29 cellular contexts compared by ENCODE assay signal in the genomic region with DNA sequence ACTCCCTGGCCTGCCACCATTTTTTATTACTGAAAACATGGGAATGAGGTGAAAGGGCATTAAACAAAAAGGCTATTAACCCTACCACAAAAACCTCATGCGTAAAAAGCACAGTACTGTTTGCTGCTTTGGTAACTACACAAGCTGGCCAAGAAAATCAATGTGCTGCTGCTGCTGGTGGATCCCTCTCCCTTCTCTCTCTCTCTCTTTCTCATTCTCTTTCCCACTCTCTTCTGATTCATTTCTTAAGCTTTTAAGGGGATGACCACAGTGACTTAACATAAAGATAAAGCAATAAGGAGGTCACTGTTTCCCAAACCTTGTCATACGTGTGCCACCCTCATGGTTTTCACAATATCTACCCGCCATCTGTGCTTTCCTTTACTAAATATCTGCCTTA.
"Had no signal": no experiment of that assay in that cellular context is flagged by ENCODE, and none has a peak within 500 bp of the region (broad histone marks: within the 10 kb centered on the region; RNA-seq: fewer than 3 reads in every experiment).

No MANE protein-coding gene starts in this region.

- H3K36me3 Mint-ChIP-seq: activated CD8-positive, alpha-beta memory T cell treated with anti-CD3 and anti-CD28 coated beads, Interleukin-2, amount 10 ng/mL, durations not matched to agents 7 days and 5 days; activated naive CD4-positive, alpha-beta T cell treated with anti-CD3 and anti-CD28 coated beads, Interleukin-2, amount 50 U/mL, for 72 hours; naive B cell; stimulated activated naive B cell treated with anti-CD40 and anti-IgM and Interleukin-4, amounts not matched to agents 10 μg/mL and 1 μg/mL and 100 μg/mL, for 72 hours; WTC11 had no signal

- H3K27ac ChIP-seq: brain microvascular endothelial cell, esophagus muscularis mucosa, gastrocnemius medialis, hepatocyte, parathyroid adenoma, psoas muscle, right atrium auricular region, testis, transverse colon had no signal

- H3K4me1 Mint-ChIP-seq: activated CD8-positive, alpha-beta memory T cell treated with anti-CD3 and anti-CD28 coated beads, Interleukin-2, amount 10 ng/mL, durations not matched to agents 7 days and 5 days; naive B cell; stimulated activated naive B cell treated with anti-CD40 and anti-IgM and Interleukin-4, amounts not matched to agents 10 μg/mL and 1 μg/mL and 100 μg/mL, for 72 hours had no signal

- H3K4me2 ChIP-seq: hepatocyte, smooth muscle cell had no signal

- H3K27ac Mint-ChIP-seq: activated CD8-positive, alpha-beta memory T cell treated with anti-CD3 and anti-CD28 coated beads, Interleukin-2, amount 10 ng/mL, durations not matched to agents 7 days and 5 days; activated CD8-positive, alpha-beta T cell treated with anti-CD3 and anti-CD28 coated beads, Interleukin-2, amount 10 ng/mL, durations not matched to agents 7 days and 5 days; activated naive CD4-positive, alpha-beta T cell treated with anti-CD3 and anti-CD28 coated beads, Interleukin-2, amount 50 U/mL, for 72 hours; activated T-cell treated with anti-CD3 and anti-CD28 coated beads, Interleukin-2, amount 50 U/mL, for 72 hours; dendritic cell treated with granulocyte-macrophage colony-stimulating factor and Interleukin-4, amounts not matched to agents 40 ng/mL and 50 ng/mL, for 4 days; naive B cell; stimulated activated naive B cell treated with anti-CD40 and anti-IgM and Interleukin-4, amounts not matched to agents 10 μg/mL and 1 μg/mL and 100 μg/mL, for 72 hours; WTC11 had no signal

- H3K36me3 ChIP-seq: brain microvascular endothelial cell, esophagus muscularis mucosa, gastrocnemius medialis, right atrium auricular region, transverse colon had no signal

- H3K4me1 ChIP-seq: esophagus muscularis mucosa, gastrocnemius medialis, parathyroid adenoma, psoas muscle, right atrium auricular region, testis, transverse colon had no signal

- H3K79me2 ChIP-seq: hepatocyte, parathyroid adenoma had no signal

- DNase-seq: activated CD4-positive, alpha-beta T cell treated with anti-CD3 and anti-CD28 coated beads for 1 hour; activated CD4-positive, alpha-beta T cell treated with anti-CD3 and anti-CD28 coated beads, Interleukin-2, amount 50 U/mL, for 1 hour; activated CD8-positive, alpha-beta memory T cell treated with anti-CD3 and anti-CD28 coated beads, Interleukin-2, amount 10 ng/mL, durations not matched to agents 7 days and 5 days; activated CD8-positive, alpha-beta T cell treated with anti-CD3 and anti-CD28 coated beads, Interleukin-2, amount 10 ng/mL, durations not matched to agents 7 days and 5 days; activated naive CD4-positive, alpha-beta T cell; activated T-cell treated with anti-CD3 and anti-CD28 coated beads, Interleukin-2, amount 50 U/mL, for 72 hours; brain microvascular endothelial cell; effector CD4-positive, alpha-beta T cell; gastrocnemius medialis; islet precursor cell; left cardiac atrium; left ventricle myocardium superior; naive B cell; psoas muscle; stimulated activated CD4-positive, alpha-beta T cell treated with anti-CD3 and anti-CD28 coated beads, Interleukin-1b, Interleukin-23, amount 100 ng/mL, for 48 hours; stimulated activated CD4-positive, alpha-beta T cell treated with anti-CD3 and anti-CD28 coated beads, Interleukin-4, amount 100 ng/mL, for 4 hours; stimulated activated naive B cell treated with anti-CD40 and anti-IgM and Interleukin-4, amounts not matched to agents 10 μg/mL and 1 μg/mL and 100 μg/mL, for 72 hours; T-helper 2 cell; testis; transverse colon had no signal

- H3K9me3 Mint-ChIP-seq: activated naive CD4-positive, alpha-beta T cell treated with anti-CD3 and anti-CD28 coated beads, Interleukin-2, amount 50 U/mL, for 72 hours; dendritic cell treated with granulocyte-macrophage colony-stimulating factor and Interleukin-4, amounts not matched to agents 40 ng/mL and 50 ng/mL, for 4 days; stimulated activated naive B cell treated with anti-CD40 and anti-IgM and Interleukin-4, amounts not matched to agents 10 μg/mL and 1 μg/mL and 100 μg/mL, for 72 hours had no signal

- H2AFZ ChIP-seq: hepatocyte, parathyroid adenoma had no signal

- H3K9me3 ChIP-seq: esophagus muscularis mucosa, gastrocnemius medialis, psoas muscle, right atrium auricular region, testis, transverse colon had no signal

- FAIRE-seq: urothelium cell line had no signal

- H3K9ac ChIP-seq: parathyroid adenoma had no signal

- H3K4me3 Mint-ChIP-seq: activated CD8-positive, alpha-beta memory T cell treated with anti-CD3 and anti-CD28 coated beads, Interleukin-2, amount 10 ng/mL, durations not matched to agents 7 days and 5 days; activated CD8-positive, alpha-beta T cell treated with anti-CD3 and anti-CD28 coated beads, Interleukin-2, amount 10 ng/mL, durations not matched to agents 7 days and 5 days; activated T-cell treated with anti-CD3 and anti-CD28 coated beads, Interleukin-2, amount 50 U/mL, for 72 hours; dendritic cell treated with granulocyte-macrophage colony-stimulating factor and Interleukin-4, amounts not matched to agents 40 ng/mL and 50 ng/mL, for 4 days; naive B cell; stimulated activated naive B cell treated with anti-CD40 and anti-IgM and Interleukin-4, amounts not matched to agents 10 μg/mL and 1 μg/mL and 100 μg/mL, for 72 hours; WTC11 had no signal

- H3K27me3 ChIP-seq: brain microvascular endothelial cell, gastrocnemius medialis, right atrium auricular region, testis, transverse colon had no signal

- H3K4me3 ChIP-seq: esophagus muscularis mucosa, gastrocnemius medialis, hepatocyte, psoas muscle, right atrium auricular region, smooth muscle cell, testis, transverse colon had no signal
